19 cellular contexts compared by ENCODE assay signal in genomic region chr1:60129916-60130315, GRCh38. TPM values are rescaled to one million over a fixed set of nuclear protein-coding genes. Genes with fewer than 3 reads are reported as not detected.
DNase-seq lines count a peak whose midpoint lies in the region; ATAC-seq lines count a peak whose summit lies in the region.
"Had no signal": no experiment of that assay in that cellular context is flagged by ENCODE, and none has a peak within 500 bp of the region (broad histone marks: within the 10 kb centered on the region; RNA-seq: fewer than 3 reads in every experiment).

No MANE protein-coding gene starts in this region.

- DNase-seq in H4 (ENCODE audit: low spot score): peak; percentile 15
- peak; percentile 26 for DNase-seq in NCI-H446 treated with DMSO at 0.1 percent for 48 hours (lab: John Stamatoyannopoulos, UW)
- DNase-seq in dedifferentiated amniotic fluid mesenchymal stem cell (ENCODE audit: extremely low spot score): peak; percentile 36
- peak; percentile 21 for DNase-seq in renal cortical epithelial cell (ENCODE audit: low read depth)
- no peak for DNase-seq in activated CD4-positive, alpha-beta T cell treated with anti-CD3 and anti-CD28 coated beads for 4 hours
- no peak for DNase-seq in activated T-cell treated with anti-CD3 and anti-CD28 coated beads for 4 hours
- DNase-seq: activated CD4-positive, alpha-beta T cell treated with anti-CD3 and anti-CD28 coated beads, Interleukin-2, amount 50 U/mL, for 1 hour; activated naive CD4-positive, alpha-beta T cell treated with anti-CD3 and anti-CD28 coated beads for 36 hours; dermis blood vessel endothelial cell; DMS79 treated with DMSO at 0.1 percent for 48 hours; glutamatergic neuron; immature natural killer cell; natural killer cell; NCI-H1048; PC-3; stimulated activated naive CD4-positive, alpha-beta T cell; trophoblast cell had no signal

- ATAC-seq in GM21576 (IDR thresholded peaks at IDR 0.05; ENCODE audit: unreplicated experiment): no peak
- ATAC-seq: natural killer cell, PC-3 had no signal

RNA-seq across cellular contexts. Expression of gene C1orf87, which starts 56.3 kb away (rescaled TPM):
- not detected in 2 replicates for total RNA-seq in H4 (2014; rRNA removed; shearing (Covaris generic))
- 0.17 TPM in 1 of 2 replicates, not detected in the other for total RNA-seq in renal cortical epithelial cell
- total RNA-seq: activated naive CD4-positive, alpha-beta T cell treated with anti-CD3 and anti-CD28 coated beads for 36 hours; dermis blood vessel endothelial cell; natural killer cell; PC-3; progenitor cell of endocrine pancreas had no signal

Comparison
In these comparisons a context has a peak if more than half of its experiments do, and no peak if none do; other contexts are left out.
1. DNase-seq: peak in H4 (single experiment), NCI-H446 treated with DMSO at 0.1 percent for 48 hours (single experiment), dedifferentiated amniotic fluid mesenchymal stem cell (single experiment) and renal cortical epithelial cell (single experiment); none in activated CD4-positive, alpha-beta T cell treated with anti-CD3 and anti-CD28 coated beads for 4 hours (0 of 2) and activated T-cell treated with anti-CD3 and anti-CD28 coated beads for 4 hours (single experiment).